In genomic region chr12:126905752-126906151, GRCh38 we compare ENCODE assay signal across 2 cellular contexts.
TF ChIP-seq lines count a peak whose summit lies in the region.

No MANE protein-coding gene starts in this region.

TF ChIP-seq in GM12891, 5 proteins besides CTCF, POLR2A, EP300 and RAD21 (continued from another document):
- TF ChIP-seq SPI1 (IDR thresholded peaks at IDR 0.05; ENCODE audit: low read depth, low read length) (no peak), POU2F2 (IDR thresholded peaks at IDR 0.05; ENCODE audit: low read depth, low read length) (no peak), POLR2AphosphoS5 (IDR thresholded peaks at IDR 0.05; ENCODE audit: low read depth, low read length) (no peak)

TF ChIP-seq in IMR-90, 13 proteins besides CTCF, POLR2A, EP300 and RAD21 (continued from another document):
- TF ChIP-seq RFX5 (IDR thresholded peaks at IDR 0.05; ENCODE audit: low read depth, low read length) (no peak), CEBPB (IDR thresholded peaks at IDR 0.05; ENCODE audit: low read depth, low read length) (no peak), SMC3 (IDR thresholded peaks at IDR 0.05; ENCODE audit: low read depth, low read length) (no peak), ELK1 (IDR thresholded peaks at IDR 0.05; ENCODE audit: borderline replicate concordance, low read depth, low read length) (no peak), USF2 (IDR thresholded peaks at IDR 0.05; ENCODE audit: low read depth, low read length) (no peak), CHD1 (IDR thresholded peaks at IDR 0.05; ENCODE audit: low read depth, low read length) (no peak)
